8 cellular contexts compared by ENCODE assay signal in the genomic region with DNA sequence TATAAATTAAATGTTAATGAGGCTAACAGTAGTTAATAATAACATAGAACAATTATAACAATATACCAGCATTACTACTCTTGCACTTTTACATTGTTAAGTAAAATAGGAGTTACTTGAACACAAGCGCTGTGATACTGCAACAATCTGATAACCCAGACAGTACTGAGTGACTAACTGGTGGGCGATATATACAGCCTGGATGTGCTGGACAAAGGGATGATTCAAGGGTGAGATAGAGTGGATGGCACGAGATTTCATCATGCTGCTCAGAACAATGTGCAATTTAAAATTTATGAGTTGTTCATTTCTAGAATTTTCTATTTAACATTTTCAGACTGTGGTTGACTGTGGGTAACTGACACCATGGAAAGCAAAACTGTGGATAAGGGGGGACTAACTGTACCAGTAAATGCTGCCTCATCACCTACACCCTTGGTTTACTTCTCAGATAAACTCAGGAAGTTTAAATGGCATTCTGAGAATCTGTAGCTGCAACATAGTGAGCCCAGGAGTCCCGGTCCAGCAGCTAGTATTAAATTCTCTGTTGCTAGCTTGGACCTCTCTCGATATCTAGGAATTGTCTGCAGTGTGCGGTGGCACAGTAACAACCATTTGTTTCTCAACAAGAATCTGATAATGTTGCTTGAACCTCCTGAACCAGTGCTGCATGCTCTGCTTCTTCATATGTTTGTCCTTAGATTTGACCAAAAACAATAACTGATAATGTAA.
DNase-seq lines count a peak whose midpoint lies in the region; ATAC-seq and TF ChIP-seq lines count a peak whose summit lies in the region.
"Not testable (repeated sequence)": the region's sequence is repeated elsewhere in the genome, so short reads cannot be mapped to it uniquely, and the experiment has no call there.

No MANE protein-coding gene starts in this region.

- H3K27ac Mint-ChIP-seq in activated CD8-positive, alpha-beta memory T cell treated with anti-CD3 and anti-CD28 coated beads, Interleukin-2, amount 10 ng/mL, durations not matched to agents 7 days and 5 days; activated naive CD4-positive, alpha-beta T cell treated with anti-CD3 and anti-CD28 coated beads, Interleukin-2, amount 50 U/mL, for 72 hours; stimulated activated naive CD8-positive, alpha-beta T cell treated with anti-CD3 and anti-CD28 coated beads, Interleukin-15, amount 100 ng/mL, for 72 hours: not testable (repeated sequence)

- not testable (repeated sequence) for H3K9me3 ChIP-seq in IMR-90 (ENCODE audit: control insufficient read depth, insufficient read depth, low read length); lung (ENCODE audit: control insufficient read depth in 2 of 2, insufficient read depth in 1 of 2, low read length in 1 of 2)

- not testable (repeated sequence) for H2BK20ac ChIP-seq in IMR-90 (ENCODE audit: low read depth, low read length)

- H3K36me3 Mint-ChIP-seq in activated CD8-positive, alpha-beta memory T cell treated with anti-CD3 and anti-CD28 coated beads, Interleukin-2, amount 10 ng/mL, durations not matched to agents 7 days and 5 days; activated naive CD4-positive, alpha-beta T cell treated with anti-CD3 and anti-CD28 coated beads, Interleukin-2, amount 50 U/mL, for 72 hours: not testable (repeated sequence)

- not testable (repeated sequence) for H3K4me2 ChIP-seq in IMR-90 (ENCODE audit: low read depth, low read length)

- BruUV-seq in IMR-90 (replicated peaks; lab: Mats Ljungman, UMichigan): not testable (repeated sequence)

- DNase-seq in IMR-90; activated CD8-positive, alpha-beta memory T cell treated with anti-CD3 and anti-CD28 coated beads, Interleukin-2, amount 10 ng/mL, durations not matched to agents 7 days and 5 days; activated naive CD4-positive, alpha-beta T cell treated with anti-CD3 and anti-CD28 coated beads, Interleukin-2, amount 50 U/mL, for 72 hours (ENCODE audit: low spot score in 2 of 2); foreskin keratinocyte; lung (ENCODE audit: low spot score); sciatic nerve (ENCODE audit: low spot score); stimulated activated naive CD8-positive, alpha-beta T cell treated with anti-CD3 and anti-CD28 coated beads, Interleukin-15, amount 100 ng/mL, for 72 hours: not testable (repeated sequence)

- in situ Hi-C loops in IMR-90 (cut with MboI; ENCODE audit: low sequenced_read_pairs): not testable (repeated sequence)

- H4K91ac ChIP-seq in IMR-90 (ENCODE audit: insufficient read depth, low read depth, low read length): not testable (repeated sequence)

- not testable (repeated sequence) for H2AK5ac ChIP-seq in IMR-90 (ENCODE audit: low read depth, low read length)

- not testable (repeated sequence) for H3K4ac ChIP-seq in IMR-90 (ENCODE audit: low read depth, low read length)

- CTCF ChIA-PET in IMR-90 (lab: Yijun Ruan, JAX); activated CD8-positive, alpha-beta memory T cell treated with anti-CD3 and anti-CD28 coated beads, Interleukin-2, amount 10 ng/mL, durations not matched to agents 7 days and 5 days (lab: Charles Lee): not testable (repeated sequence)

- not testable (repeated sequence) for H3K9ac ChIP-seq in IMR-90 (ENCODE audit: low read depth, low read length)

- not testable (repeated sequence) for H2BK15ac ChIP-seq in IMR-90 (ENCODE audit: low read depth, low read length)

- peak; percentile 74 for ATAC-seq in IMR-90 (ENCODE audit: low read depth)
- ATAC-seq in SK-N-SH treated with all-trans-retinoic acid at 6 μM for 48 hours: peak; percentile 66
- peak; percentile 33 for ATAC-seq in activated CD8-positive, alpha-beta memory T cell treated with anti-CD3 and anti-CD28 coated beads, Interleukin-2, amount 10 ng/mL, durations not matched to agents 7 days and 5 days
- peak; percentile 60 to 93 for ATAC-seq in activated naive CD4-positive, alpha-beta T cell treated with anti-CD3 and anti-CD28 coated beads, Interleukin-2, amount 50 U/mL, for 72 hours
- ATAC-seq in foreskin keratinocyte: peak; percentile 70
- peak; percentile 27 for ATAC-seq in lung (ENCODE audit: insufficient read depth, low FRiP score)
- ATAC-seq in sciatic nerve: peak; percentile 55
- peak; percentile 99 for ATAC-seq in stimulated activated naive CD8-positive, alpha-beta T cell treated with anti-CD3 and anti-CD28 coated beads, Interleukin-15, amount 100 ng/mL, for 72 hours

- not testable (repeated sequence) for TF ChIP-seq RAD21 in IMR-90 (IDR thresholded peaks at IDR 0.05; ENCODE audit: low read length)

- H3K27me3 Mint-ChIP-seq in activated CD8-positive, alpha-beta memory T cell treated with anti-CD3 and anti-CD28 coated beads, Interleukin-2, amount 10 ng/mL, durations not matched to agents 7 days and 5 days; stimulated activated naive CD8-positive, alpha-beta T cell treated with anti-CD3 and anti-CD28 coated beads, Interleukin-15, amount 100 ng/mL, for 72 hours: not testable (repeated sequence)

- POLR2A ChIA-PET in IMR-90 (lab: Charles Lee; ENCODE audit: unreplicated experiment): not testable (repeated sequence)

- H4K5ac ChIP-seq in IMR-90 (ENCODE audit: low read depth, low read length): not testable (repeated sequence)

- not testable (repeated sequence) for TF ChIP-seq CTCF in IMR-90 (conservative IDR thresholded peaks at IDR 0.05; ENCODE audit: low read depth, low read length); foreskin keratinocyte (conservative IDR thresholded peaks at IDR 0.05); lung (IDR thresholded peaks at IDR 0.05; ENCODE audit: control extremely low read depth, extremely low read depth)

- intact Hi-C loops in IMR-90 (cut with micrococcal nuclease); sciatic nerve (cut with DNase I): not testable (repeated sequence)

- not testable (repeated sequence) for H3K18ac ChIP-seq in IMR-90 (ENCODE audit: low read depth, low read length)

- WGBS in IMR-90 (ENCODE audit: extremely low coverage in 2 of 2, insufficient read length in 1 of 2), 2 experiments: no CpG with 5 or more reads among the region's 6 CpGs
- WGBS in lung, 2 donors: no CpG with 5 or more reads among the region's 6 CpGs

- dilution Hi-C loops in IMR-90 (cut with HindIII; ENCODE audit: low sequenced_read_pairs, unreplicated experiment): not testable (repeated sequence)

- H4K20me1 ChIP-seq in IMR-90 (ENCODE audit: insufficient read depth, low read length): not testable (repeated sequence)

- H3K9me1 ChIP-seq in IMR-90 (ENCODE audit: insufficient read depth, low read length): not testable (repeated sequence)

- not testable (repeated sequence) for H3K27ac ChIP-seq in IMR-90 (ENCODE audit: insufficient read depth, low read length); foreskin keratinocyte; lung (ENCODE audit: low read depth in 1 of 2, low read length in 1 of 2)

- not testable (repeated sequence) for H3K23ac ChIP-seq in IMR-90 (ENCODE audit: low read depth, low read length)

- H2AK9ac ChIP-seq in IMR-90 (replicated peaks; ENCODE audit: low read depth, low read length, poor library complexity): not testable (repeated sequence)

- H4K8ac ChIP-seq in IMR-90 (ENCODE audit: low read depth in 2 of 2, low read length in 2 of 2): not testable (repeated sequence)

- H2BK120ac ChIP-seq in IMR-90 (ENCODE audit: low read depth, low read length): not testable (repeated sequence)

- H2BK5ac ChIP-seq in IMR-90 (ENCODE audit: low read depth, low read length, poor library complexity, severe bottlenecking): not testable (repeated sequence)

- H2AFZ ChIP-seq in IMR-90 (replicated peaks; ENCODE audit: low read length, poor library complexity): not testable (repeated sequence)

- not testable (repeated sequence) for H3K4me3 Mint-ChIP-seq in activated CD8-positive, alpha-beta memory T cell treated with anti-CD3 and anti-CD28 coated beads, Interleukin-2, amount 10 ng/mL, durations not matched to agents 7 days and 5 days; stimulated activated naive CD8-positive, alpha-beta T cell treated with anti-CD3 and anti-CD28 coated beads, Interleukin-15, amount 100 ng/mL, for 72 hours

- H3K27me3 ChIP-seq in IMR-90 (ENCODE audit: control insufficient read depth, insufficient read depth, low read length); foreskin keratinocyte; lung (ENCODE audit: control insufficient read depth, insufficient read depth): not testable (repeated sequence)

- not testable (repeated sequence) for H3K4me1 Mint-ChIP-seq in activated CD8-positive, alpha-beta memory T cell treated with anti-CD3 and anti-CD28 coated beads, Interleukin-2, amount 10 ng/mL, durations not matched to agents 7 days and 5 days; stimulated activated naive CD8-positive, alpha-beta T cell treated with anti-CD3 and anti-CD28 coated beads, Interleukin-15, amount 100 ng/mL, for 72 hours

- not testable (repeated sequence) for H3K56ac ChIP-seq in IMR-90 (ENCODE audit: extremely low read depth, insufficient read depth, low read length)

- not testable (repeated sequence) for H3K14ac ChIP-seq in IMR-90 (replicated peaks; ENCODE audit: low read depth, low read length)

- H3K36me3 ChIP-seq in IMR-90 (ENCODE audit: control insufficient read depth, insufficient read depth, low read length); lung (ENCODE audit: control insufficient read depth in 2 of 2, insufficient read depth in 2 of 2, low read length in 2 of 2): not testable (repeated sequence)

- H3K4me1 ChIP-seq in IMR-90 (ENCODE audit: control insufficient read depth, insufficient read depth, low read length); foreskin keratinocyte; lung (ENCODE audit: control insufficient read depth in 2 of 2, insufficient read depth in 2 of 2, low read length in 2 of 2): not testable (repeated sequence)

- not testable (repeated sequence) for H3K9me3 Mint-ChIP-seq in activated CD8-positive, alpha-beta memory T cell treated with anti-CD3 and anti-CD28 coated beads, Interleukin-2, amount 10 ng/mL, durations not matched to agents 7 days and 5 days (ENCODE audit: low read depth); activated naive CD4-positive, alpha-beta T cell treated with anti-CD3 and anti-CD28 coated beads, Interleukin-2, amount 50 U/mL, for 72 hours; stimulated activated naive CD8-positive, alpha-beta T cell treated with anti-CD3 and anti-CD28 coated beads, Interleukin-15, amount 100 ng/mL, for 72 hours

- H3K4me3 ChIP-seq in IMR-90 (ENCODE audit: insufficient read depth, low read depth, low read length); lung: not testable (repeated sequence)

- not testable (repeated sequence) for H3K79me1 ChIP-seq in IMR-90 (ENCODE audit: low read depth in 1 of 2, low read length in 2 of 2)

- not testable (repeated sequence) for TF ChIP-seq POLR2A in IMR-90 (IDR thresholded peaks at IDR 0.05; ENCODE audit: low read depth, low read length)

Comparison
In these comparisons a context has a peak if more than half of its experiments do, and no peak if none do; other contexts are left out.
1. ATAC-seq: peak in every context shown above with its lines; median percentile 99 in stimulated activated naive CD8-positive, alpha-beta T cell treated with anti-CD3 and anti-CD28 coated beads, Interleukin-15, amount 100 ng/mL, for 72 hours; 76 in activated naive CD4-positive, alpha-beta T cell treated with anti-CD3 and anti-CD28 coated beads, Interleukin-2, amount 50 U/mL, for 72 hours; 74 in IMR-90; 70 in foreskin keratinocyte; 66 in SK-N-SH treated with all-trans-retinoic acid at 6 μM for 48 hours; 55 in sciatic nerve; 33 in activated CD8-positive, alpha-beta memory T cell treated with anti-CD3 and anti-CD28 coated beads, Interleukin-2, amount 10 ng/mL, durations not matched to agents 7 days and 5 days; 27 in lung.